1 cellular context compared by ENCODE assay signal in the genomic region with DNA sequence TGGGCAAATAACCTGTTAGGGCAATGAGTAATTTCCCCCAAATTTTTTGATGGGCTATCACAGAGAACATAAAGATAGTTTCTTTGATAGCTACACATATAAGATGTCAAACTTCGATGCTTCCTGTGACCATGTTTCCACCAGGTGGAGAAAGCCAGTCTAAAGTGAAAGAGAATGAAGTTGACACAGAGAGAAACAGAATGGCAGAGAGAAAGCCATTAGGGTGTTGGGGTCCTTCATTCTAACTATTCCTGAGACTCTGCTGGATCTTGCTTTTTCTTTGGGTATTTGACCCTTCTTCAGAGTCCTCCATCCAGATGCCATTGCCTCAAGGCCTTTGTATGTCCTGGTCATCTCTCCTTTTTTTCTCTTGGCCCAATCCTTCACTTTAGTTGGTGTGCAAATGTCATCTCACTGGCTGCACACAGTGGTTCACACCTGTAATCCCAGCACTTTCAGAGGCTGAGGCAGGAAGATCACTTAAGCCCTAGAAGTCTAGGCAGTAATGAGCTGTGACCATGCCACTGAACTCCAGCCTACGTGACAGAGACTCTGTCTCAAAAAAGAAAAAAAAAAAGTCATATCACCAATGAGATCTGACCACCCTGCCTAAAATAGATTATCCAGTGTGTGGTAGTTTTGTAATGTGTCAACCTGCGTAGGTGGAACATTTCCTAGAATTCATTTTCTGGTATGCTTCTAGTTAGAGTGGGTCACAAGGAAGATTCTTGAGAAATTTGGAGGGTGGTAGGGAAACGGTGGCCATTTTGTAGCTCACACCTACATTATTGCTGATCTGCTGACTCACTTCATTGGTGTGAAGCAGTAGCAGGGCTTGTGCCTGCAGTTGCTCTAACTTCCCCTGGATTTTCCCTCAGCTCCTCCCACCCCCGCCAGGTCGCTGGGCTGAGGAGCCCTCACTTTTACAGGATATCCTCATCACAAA.
A peak's percentile ranks its signal among the peaks of the same experiment; 100 is the strongest.
TF ChIP-seq lines count a peak whose summit lies in the region.

No MANE protein-coding gene starts in this region.

TF ChIP-seq in K562, 482 proteins besides CTCF, POLR2A, EP300 and RAD21 (continued from another document and continues in another):
- TF ChIP-seq ZNF699 (CRISPR knock-in tag; IDR thresholded peaks at IDR 0.05; ENCODE audit: insufficient replicate concordance), result no peak
- TF ChIP-seq ZNF263 (CRISPR knock-in tag; IDR thresholded peaks at IDR 0.05; ENCODE audit: borderline replicate concordance), result no peak
- no peak for TF ChIP-seq PHF20 (IDR thresholded peaks at IDR 0.05; ENCODE audit: partially characterized antibody)
- no peak for TF ChIP-seq ZNF224 (CRISPR knock-in tag; IDR thresholded peaks at IDR 0.05)
- TF ChIP-seq LEF1 (IDR thresholded peaks at IDR 0.05), result 0 out of 2 replicates have a peak, but pooled peaks have one; percentile 36
- TF ChIP-seq ZEB2 (IDR thresholded peaks at IDR 0.05), result 0 out of 2 replicates have a peak, but pooled peaks have one; percentile 48
- no peak for TF ChIP-seq LARP7 (IDR thresholded peaks at IDR 0.05)
- TF ChIP-seq ZNF347 (CRISPR knock-in tag; IDR thresholded peaks at IDR 0.05; ENCODE audit: low read depth), result no peak
- TF ChIP-seq ETV1 (tag; conservative IDR thresholded peaks at IDR 0.05; ENCODE audit: low read depth), result no peak
- 0 out of 2 replicates have a peak, but pooled peaks have one; percentile 24 for TF ChIP-seq SOX6 (IDR thresholded peaks at IDR 0.05)
- TF ChIP-seq, protein P1, sequence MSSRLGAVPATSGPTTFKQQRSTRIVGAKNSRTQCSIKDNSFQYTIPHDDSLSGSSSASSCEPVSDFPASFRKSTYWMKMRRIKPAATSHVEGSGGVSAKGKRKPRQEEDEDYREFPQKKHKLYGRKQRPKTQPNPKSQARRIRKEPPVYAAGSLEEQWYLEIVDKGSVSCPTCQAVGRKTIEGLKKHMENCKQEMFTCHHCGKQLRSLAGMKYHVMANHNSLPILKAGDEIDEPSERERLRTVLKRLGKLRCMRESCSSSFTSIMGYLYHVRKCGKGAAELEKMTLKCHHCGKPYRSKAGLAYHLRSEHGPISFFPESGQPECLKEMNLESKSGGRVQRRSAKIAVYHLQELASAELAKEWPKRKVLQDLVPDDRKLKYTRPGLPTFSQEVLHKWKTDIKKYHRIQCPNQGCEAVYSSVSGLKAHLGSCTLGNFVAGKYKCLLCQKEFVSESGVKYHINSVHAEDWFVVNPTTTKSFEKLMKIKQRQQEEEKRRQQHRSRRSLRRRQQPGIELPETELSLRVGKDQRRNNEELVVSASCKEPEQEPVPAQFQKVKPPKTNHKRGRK (tag; IDR thresholded peaks at IDR 0.05), result no peak
- 0 out of 2 replicates have a peak, but pooled peaks have one; percentile 24 for TF ChIP-seq CEBPB (tag; IDR thresholded peaks at IDR 0.05)
- TF ChIP-seq, protein P2, sequence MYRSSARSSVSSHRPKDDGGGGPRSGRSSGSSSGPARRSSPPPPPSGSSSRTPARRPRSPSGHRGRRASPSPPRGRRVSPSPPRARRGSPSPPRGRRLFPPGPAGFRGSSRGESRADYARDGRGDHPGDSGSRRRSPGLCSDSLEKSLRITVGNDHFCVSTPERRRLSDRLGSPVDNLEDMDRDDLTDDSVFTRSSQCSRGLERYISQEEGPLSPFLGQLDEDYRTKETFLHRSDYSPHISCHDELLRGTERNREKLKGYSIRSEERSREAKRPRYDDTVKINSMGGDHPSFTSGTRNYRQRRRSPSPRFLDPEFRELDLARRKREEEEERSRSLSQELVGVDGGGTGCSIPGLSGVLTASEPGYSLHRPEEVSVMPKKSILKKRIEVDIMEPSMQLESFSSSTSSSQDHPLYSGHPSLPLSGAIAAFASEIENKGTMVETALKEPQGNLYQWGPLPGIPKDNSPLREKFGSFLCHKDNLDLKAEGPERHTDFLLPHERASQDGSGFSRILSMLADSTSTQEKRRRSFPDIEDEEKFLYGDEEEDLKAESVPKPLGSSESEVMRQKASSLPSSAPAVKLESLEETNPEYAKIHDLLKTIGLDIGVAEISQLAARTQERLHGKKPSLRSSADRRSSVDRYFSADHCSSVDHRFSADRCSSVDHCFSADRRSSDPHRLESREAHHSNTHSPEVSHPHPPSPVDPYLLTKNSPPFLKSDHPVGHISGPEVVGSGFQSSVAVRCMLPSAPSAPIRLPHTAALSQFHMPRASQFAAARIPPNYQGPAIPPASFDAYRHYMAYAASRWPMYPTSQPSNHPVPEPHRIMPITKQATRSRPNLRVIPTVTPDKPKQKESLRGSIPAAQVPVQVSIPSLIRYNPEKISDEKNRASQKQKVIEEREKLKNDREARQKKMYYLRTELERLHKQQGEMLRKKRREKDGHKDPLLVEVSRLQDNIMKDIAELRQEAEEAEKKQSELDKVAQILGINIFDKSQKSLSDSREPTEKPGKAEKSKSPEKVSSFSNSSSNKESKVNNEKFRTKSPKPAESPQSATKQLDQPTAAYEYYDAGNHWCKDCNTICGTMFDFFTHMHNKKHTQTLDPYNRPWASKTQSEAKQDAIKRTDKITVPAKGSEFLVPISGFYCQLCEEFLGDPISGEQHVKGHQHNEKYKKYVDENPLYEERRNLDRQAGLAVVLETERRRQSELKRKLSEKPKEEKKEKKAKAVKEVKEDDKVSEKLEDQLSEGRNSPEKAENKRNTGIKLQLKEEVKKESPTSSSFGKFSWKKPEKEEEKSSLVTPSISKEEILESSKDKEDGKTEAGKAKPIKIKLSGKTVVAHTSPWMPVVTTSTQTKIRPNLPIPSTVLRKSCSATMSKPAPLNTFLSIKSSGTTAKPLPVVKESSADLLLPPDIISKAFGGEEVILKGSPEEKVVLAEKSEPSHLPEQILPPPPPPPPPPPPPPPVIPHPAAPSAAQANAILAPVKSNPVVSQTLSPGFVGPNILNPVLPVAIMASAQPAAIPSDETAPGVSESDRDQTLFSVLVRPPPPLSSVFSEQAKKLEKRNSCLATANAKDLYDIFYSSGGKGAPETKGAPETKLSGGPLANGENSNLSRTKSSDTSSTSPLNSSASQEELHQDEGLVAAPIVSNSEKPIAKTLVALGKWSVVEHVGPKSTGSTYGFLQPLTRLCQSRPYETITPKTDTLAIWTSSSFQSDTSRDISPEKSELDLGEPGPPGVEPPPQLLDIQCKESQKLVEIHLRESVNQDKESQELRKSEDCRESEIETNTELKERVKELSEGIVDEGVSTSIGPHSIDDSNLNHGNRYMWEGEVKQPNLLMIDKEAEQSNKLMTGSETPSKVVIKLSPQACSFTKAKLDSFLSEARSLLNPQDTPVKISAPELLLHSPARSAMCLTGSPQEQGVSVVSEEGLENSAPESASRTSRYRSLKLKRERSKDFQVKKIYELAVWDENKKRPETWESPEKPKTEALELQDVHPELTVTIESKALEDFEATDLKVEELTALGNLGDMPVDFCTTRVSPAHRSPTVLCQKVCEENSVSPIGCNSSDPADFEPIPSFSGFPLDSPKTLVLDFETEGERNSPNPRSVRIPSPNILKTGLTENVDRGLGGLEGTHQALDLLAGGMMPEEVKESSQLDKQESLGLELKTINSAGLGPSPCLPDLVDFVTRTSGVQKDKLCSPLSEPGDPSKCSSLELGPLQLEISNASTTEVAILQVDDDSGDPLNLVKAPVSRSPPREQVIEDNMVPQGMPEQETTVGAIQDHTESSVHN (IDR thresholded peaks at IDR 0.05; ENCODE audit: borderline replicate concordance in 1 of 2, low read depth in 1 of 2), result peak in 1 of 2 experiments; percentile 51; a peak in 1 of 4 replicates
- TF ChIP-seq, protein P3, sequence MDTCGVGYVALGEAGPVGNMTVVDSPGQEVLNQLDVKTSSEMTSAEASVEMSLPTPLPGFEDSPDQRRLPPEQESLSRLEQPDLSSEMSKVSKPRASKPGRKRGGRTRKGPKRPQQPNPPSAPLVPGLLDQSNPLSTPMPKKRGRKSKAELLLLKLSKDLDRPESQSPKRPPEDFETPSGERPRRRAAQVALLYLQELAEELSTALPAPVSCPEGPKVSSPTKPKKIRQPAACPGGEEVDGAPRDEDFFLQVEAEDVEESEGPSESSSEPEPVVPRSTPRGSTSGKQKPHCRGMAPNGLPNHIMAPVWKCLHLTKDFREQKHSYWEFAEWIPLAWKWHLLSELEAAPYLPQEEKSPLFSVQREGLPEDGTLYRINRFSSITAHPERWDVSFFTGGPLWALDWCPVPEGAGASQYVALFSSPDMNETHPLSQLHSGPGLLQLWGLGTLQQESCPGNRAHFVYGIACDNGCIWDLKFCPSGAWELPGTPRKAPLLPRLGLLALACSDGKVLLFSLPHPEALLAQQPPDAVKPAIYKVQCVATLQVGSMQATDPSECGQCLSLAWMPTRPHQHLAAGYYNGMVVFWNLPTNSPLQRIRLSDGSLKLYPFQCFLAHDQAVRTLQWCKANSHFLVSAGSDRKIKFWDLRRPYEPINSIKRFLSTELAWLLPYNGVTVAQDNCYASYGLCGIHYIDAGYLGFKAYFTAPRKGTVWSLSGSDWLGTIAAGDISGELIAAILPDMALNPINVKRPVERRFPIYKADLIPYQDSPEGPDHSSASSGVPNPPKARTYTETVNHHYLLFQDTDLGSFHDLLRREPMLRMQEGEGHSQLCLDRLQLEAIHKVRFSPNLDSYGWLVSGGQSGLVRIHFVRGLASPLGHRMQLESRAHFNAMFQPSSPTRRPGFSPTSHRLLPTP (IDR thresholded peaks at IDR 0.05; ENCODE audit: borderline replicate concordance, extremely low read depth, insufficient read length), result no peak
- no peak for TF ChIP-seq PML (IDR thresholded peaks at IDR 0.05; ENCODE audit: low read length)
- TF ChIP-seq, protein P4, sequence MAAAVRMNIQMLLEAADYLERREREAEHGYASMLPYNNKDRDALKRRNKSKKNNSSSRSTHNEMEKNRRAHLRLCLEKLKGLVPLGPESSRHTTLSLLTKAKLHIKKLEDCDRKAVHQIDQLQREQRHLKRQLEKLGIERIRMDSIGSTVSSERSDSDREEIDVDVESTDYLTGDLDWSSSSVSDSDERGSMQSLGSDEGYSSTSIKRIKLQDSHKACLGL (CRISPR knock-in tag; IDR thresholded peaks at IDR 0.05; ENCODE audit: borderline replicate concordance, poor library complexity, severe bottlenecking), result no peak
- TF ChIP-seq HDAC8 (tag; IDR thresholded peaks at IDR 0.05), result no peak
- no peak for TF ChIP-seq ZNF140 (CRISPR knock-in tag; IDR thresholded peaks at IDR 0.05)
- TF ChIP-seq SETDB1 (IDR thresholded peaks at IDR 0.05; ENCODE audit: low read length), result no peak
- no peak for TF ChIP-seq DNMT1 (IDR thresholded peaks at IDR 0.05)
- no peak for TF ChIP-seq ZNF134 (CRISPR knock-in tag; conservative IDR thresholded peaks at IDR 0.05)
- TF ChIP-seq, protein P5, sequence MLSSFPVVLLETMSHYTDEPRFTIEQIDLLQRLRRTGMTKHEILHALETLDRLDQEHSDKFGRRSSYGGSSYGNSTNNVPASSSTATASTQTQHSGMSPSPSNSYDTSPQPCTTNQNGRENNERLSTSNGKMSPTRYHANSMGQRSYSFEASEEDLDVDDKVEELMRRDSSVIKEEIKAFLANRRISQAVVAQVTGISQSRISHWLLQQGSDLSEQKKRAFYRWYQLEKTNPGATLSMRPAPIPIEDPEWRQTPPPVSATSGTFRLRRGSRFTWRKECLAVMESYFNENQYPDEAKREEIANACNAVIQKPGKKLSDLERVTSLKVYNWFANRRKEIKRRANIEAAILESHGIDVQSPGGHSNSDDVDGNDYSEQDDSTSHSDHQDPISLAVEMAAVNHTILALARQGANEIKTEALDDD (IDR thresholded peaks at IDR 0.05), result peak; percentile 93
- peak; percentile 41 for TF ChIP-seq CBFA2T2 (conservative IDR thresholded peaks at IDR 0.05)
- no peak for TF ChIP-seq HDGF (IDR thresholded peaks at IDR 0.05)
- no peak for TF ChIP-seq MED1 (CRISPR knock-in tag; IDR thresholded peaks at IDR 0.05; ENCODE audit: borderline replicate concordance)
- no peak for TF ChIP-seq BRCA1 (IDR thresholded peaks at IDR 0.05)
- no peak for TF ChIP-seq BRCA1 (CRISPR knock-in tag; IDR thresholded peaks at IDR 0.05)
- peak; percentile 22 to 90 (median 75) for TF ChIP-seq YY1 (IDR thresholded peaks at IDR 0.05; ENCODE audit: borderline replicate concordance in 1 of 3, control insufficient read depth in 1 of 3, extremely low read depth in 1 of 3, insufficient read depth in 3 of 3, insufficient read length in 1 of 3, insufficient replicate concordance in 2 of 3, low read depth in 1 of 3, low read length in 2 of 3)
- no peak for TF ChIP-seq ETV6 (IDR thresholded peaks at IDR 0.05; ENCODE audit: borderline replicate concordance in 1 of 2, low read depth in 2 of 2, low read length in 1 of 2)
- no peak for TF ChIP-seq ETV6 (CRISPR knock-in tag; IDR thresholded peaks at IDR 0.05; ENCODE audit: borderline replicate concordance)
- no peak for TF ChIP-seq NR2C2 (CRISPR knock-in tag; IDR thresholded peaks at IDR 0.05)
- no peak for TF ChIP-seq NR2C2 (tag; IDR thresholded peaks at IDR 0.05)
- TF ChIP-seq MEF2A (IDR thresholded peaks at IDR 0.05; ENCODE audit: control insufficient read depth, low read depth, low read length), result peak; percentile 91
